In genomic region chr6:158509465-158509864, GRCh38 we compare ENCODE assay signal across 20 cellular contexts. TPM values are rescaled to one million over a fixed set of nuclear protein-coding genes. Genes with fewer than 3 reads are reported as not detected.
DNase-seq lines count a peak whose midpoint lies in the region; ATAC-seq, FAIRE-seq and TF ChIP-seq lines count a peak whose summit lies in the region.
"Had no signal": no experiment of that assay in that cellular context is flagged by ENCODE, and none has a peak within 500 bp of the region (broad histone marks: within the 10 kb centered on the region; RNA-seq: fewer than 3 reads in every experiment).

No MANE protein-coding gene starts in this region.

- H3K56ac ChIP-seq in H1 (replicated peaks; ENCODE audit: insufficient read length, low read depth, low read length) = no peak overlapping the region

- H2BK12ac ChIP-seq in H1 (ENCODE audit: low read depth, low read length) = no peak overlapping the region

- H3K4me3 ChIP-seq in A673 (ENCODE audit: low read depth, low read length, poor library complexity, severe bottlenecking) = no peak overlapping the region
- no peak overlapping the region for H3K4me3 ChIP-seq in H1 (ENCODE audit: extremely low read depth in 1 of 4, insufficient read depth in 2 of 4, low read depth in 3 of 4, low read length in 4 of 4)
- no peak overlapping the region for H3K4me3 ChIP-seq in pancreas
- H3K4me3 ChIP-seq: A549, BLaER1, GM12878, GM23338 had no signal

- POLR2A ChIA-PET in A673 (lab: Charles Lee; ENCODE audit: low non-redundant PET) = interaction anchor here (0.6 kb wide), 1 partner anchor 25 kb away, joined by 3 read pairs; no protein-coding TSS in a partner anchor
- POLR2A ChIA-PET in H1 (lab: Charles Lee; ENCODE audit: partially characterized antibody) = interaction anchor here (1.1 to 1.4 kb wide), 2 partner anchors 10 to 13 kb away, joined by 3 read pairs; no protein-coding TSS in a partner anchor

- CTCF ChIA-PET in A673 (lab: Charles Lee) = no interaction called here
- CTCF ChIA-PET in H1 (lab: Charles Lee; ENCODE audit: partially characterized antibody) = interaction anchor here (0.5 to 1.9 kb wide), 10 partner anchors 10 to 304 kb away, joined by 3 to 7 read pairs (median 4); no protein-coding TSS in a partner anchor

- no peak overlapping the region for H2BK20ac ChIP-seq in H1 (ENCODE audit: low read length)

- H3K4me1 ChIP-seq in A673 (ENCODE audit: insufficient read depth, low read length, poor library complexity, severe bottlenecking) (no peaks in the 10 kb centered on the region), H1 (replicated peaks in 1 of 4; ENCODE audit: control insufficient read depth in 3 of 4, insufficient read depth in 4 of 4, low read length in 3 of 4) (no peaks in the 10 kb centered on the region), pancreas (peaks cover 0 to 11% (median 0%) of the 10 kb centered on the region in 3 donors)
- H3K4me1 ChIP-seq: A549 had no signal

- H2AK5ac ChIP-seq in H1 (ENCODE audit: low read depth, low read length) = no peak overlapping the region

- H3K79me2 ChIP-seq in H1 (ENCODE audit: control insufficient read depth in 1 of 2, insufficient read depth in 2 of 2, low read length in 2 of 2) = no peaks in the 10 kb centered on the region

- no peak overlapping the region for H3K4me2 ChIP-seq in H1 (ENCODE audit: insufficient read depth in 1 of 2, low read depth in 2 of 2, low read length in 2 of 2)
- H3K4me2 ChIP-seq: A549, BLaER1, GM23338 had no signal

- TF ChIP-seq CTCF in A673 (conservative IDR thresholded peaks at IDR 0.05; ENCODE audit: low read depth, low read length) = no peak
- no peak for TF ChIP-seq CTCF in H1 (IDR thresholded peaks at IDR 0.05; ENCODE audit: control extremely low read depth in 1 of 3, insufficient read depth in 1 of 3, low read depth in 1 of 3, low read length in 3 of 3)
- no peak for TF ChIP-seq CTCF in pancreas (IDR thresholded peaks at IDR 0.05)
- no peak for TF ChIP-seq CTCF in GM13976 (IDR thresholded peaks at IDR 0.05; ENCODE audit: borderline replicate concordance, control extremely low read depth, extremely low read depth, insufficient read depth, missing control alignments)

- H4K5ac ChIP-seq in H1 (ENCODE audit: insufficient read length, low read depth, low read length) = no peak overlapping the region

- no peak overlapping the region for H3K9ac ChIP-seq in H1 (replicated peaks in 1 of 4; ENCODE audit: extremely low read depth in 1 of 4, low read depth in 3 of 4, low read length in 3 of 4)
- H3K9ac ChIP-seq: BLaER1 had no signal

- TF ChIP-seq RAD21 in H1 (IDR thresholded peaks at IDR 0.05 in 1 of 2, conservative IDR thresholded peaks at IDR 0.05 in 1 of 2; ENCODE audit: low read depth in 2 of 2, low read length in 2 of 2) = no peak

- FAIRE-seq in H1 (lab: Jason Lieb, UNC) (no peak), pancreas (lab: Jason Lieb, UNC) (no peak)
- FAIRE-seq: A549, GM12878, GM18507 had no signal

- H4K20me1 ChIP-seq in H1 (replicated peaks in 1 of 2; ENCODE audit: control insufficient read depth in 1 of 2, insufficient read depth in 2 of 2, low read length in 2 of 2) = no peaks in the 10 kb centered on the region
- H4K20me1 ChIP-seq: BLaER1 had no signal

- no peak overlapping the region for H2BK5ac ChIP-seq in H1 (ENCODE audit: low read depth, low read length)

- no peak overlapping the region for H3K14ac ChIP-seq in H1 (ENCODE audit: insufficient read length)

- WGBS in H1 (ENCODE audit: extremely low coverage in 1 of 2, insufficient coverage in 1 of 2, insufficient read length in 1 of 2, insufficient replicate concordance in 2 of 2, low coverage in 1 of 2, low lambda C conversion rate in 2 of 2, missing lambda C conversion rate in 1 of 2), 2 experiments = 94% methylated on average over 11 of the region's 11 CpGs; no CpG with 5 or more reads in 1 of the 2 experiments
- WGBS in pancreas, 2 donors = 45 to 53% methylated on average over 11 of the region's 11 CpGs

- no peak overlapping the region for H4K91ac ChIP-seq in H1 (replicated peaks; ENCODE audit: insufficient read length, low read length)

- no peak overlapping the region for H3K4ac ChIP-seq in H1 (replicated peaks; ENCODE audit: insufficient read length, low read depth, low read length)

- H3K79me1 ChIP-seq in H1 (ENCODE audit: low read depth, low read length) = no peaks in the 10 kb centered on the region

- no peaks in the 10 kb centered on the region for H3K27me3 ChIP-seq in A673 (replicated peaks; ENCODE audit: insufficient read depth, low read depth, low read length, poor library complexity)
- H3K27me3 ChIP-seq in H1 (replicated peaks in 1 of 4; ENCODE audit: control insufficient read depth in 3 of 4, extremely low read depth in 1 of 4, insufficient read depth in 3 of 4, low read length in 3 of 4) = no peaks in the 10 kb centered on the region
- H3K27me3 ChIP-seq in pancreas = no peaks in the 10 kb centered on the region
- H3K27me3 ChIP-seq: BLaER1 had no signal

- H3K23me2 ChIP-seq in H1 (ENCODE audit: low read depth, low read length) = no peaks in the 10 kb centered on the region

- H3K23ac ChIP-seq in H1 (ENCODE audit: insufficient read length) = no peak overlapping the region

- H2BK15ac ChIP-seq in H1 (ENCODE audit: low read length) = no peak overlapping the region

- TF ChIP-seq EP300 in H1 (IDR thresholded peaks at IDR 0.05; ENCODE audit: borderline replicate concordance in 1 of 2, low read depth in 2 of 2, low read length in 2 of 2) = no peak

- ATAC-seq in pancreas = peak in 3 of 4 donors; percentile 29 to 65 (median 54)
- ATAC-seq in GM18502 (IDR thresholded peaks at IDR 0.05; ENCODE audit: poor library complexity, unreplicated experiment) = no peak
- ATAC-seq: A549, GM12878, GM23338 had no signal

- TF ChIP-seq POLR2A in H1 (IDR thresholded peaks at IDR 0.05; ENCODE audit: control extremely low read depth in 1 of 2, low read depth in 2 of 2, low read length in 2 of 2) = no peak

- DNase-seq in A673 (ENCODE audit: low spot score) (no peak), HuH-7.5 (ENCODE audit: low spot score) (peak; percentile 85), H1 (ENCODE audit: low read depth in 1 of 2, low spot score in 2 of 2) (no peak), pancreas (no peak), GM13976 (ENCODE audit: low spot score) (no peak), putamen (ENCODE audit: low spot score) (no peak)
- no peak for DNase-seq in stimulated activated CD4-positive, alpha-beta T cell treated with anti-CD3 and anti-CD28 coated beads, Interleukin-12 subunit alpha, Interleukin-12 subunit beta, amount 100 ng/mL, for 4 hours
- DNase-seq: Calu3; CD4-positive, alpha-beta memory T cell; DND-41; EL; H7; KBM-7 had no signal

- H3K9me3 ChIP-seq in A673 (ENCODE audit: low read depth, low read length, poor library complexity, severe bottlenecking) (no peaks in the 10 kb centered on the region), H1 (ENCODE audit: insufficient read depth in 2 of 2, low read depth in 1 of 2, low read length in 1 of 2) (no peaks in the 10 kb centered on the region), pancreas (no peaks in the 10 kb centered on the region)
- H3K9me3 ChIP-seq: A549, BLaER1 had no signal

- no peak overlapping the region for H2BK120ac ChIP-seq in H1 (replicated peaks; ENCODE audit: low read depth, low read length)

- intact Hi-C loops in A673 (cut with micrococcal nuclease; ENCODE audit: unreplicated experiment) (no loop called here), pancreas (cut with DNase I) (no loop called here)

- H2AFZ ChIP-seq in H1 (ENCODE audit: low read length) = no peak overlapping the region
- H2AFZ ChIP-seq: GM23338 had no signal

- peak overlapping the region; percentile 69; the same call in 1 of the 2 replicates for H4K8ac ChIP-seq in H1 (ENCODE audit: extremely low read depth, insufficient read depth, low read length)

- in situ Hi-C loops in GM13976 (cut with MboI; ENCODE audit: low sequenced_read_pairs, unreplicated experiment) = no loop called here

- H3K27ac ChIP-seq in A673 (ENCODE audit: low read depth, low read length, poor library complexity, severe bottlenecking) = no peak overlapping the region
- H3K27ac ChIP-seq in H1 (ENCODE audit: low read depth, low read length) = no peak overlapping the region
- no peak overlapping the region for H3K27ac ChIP-seq in pancreas
- H3K27ac ChIP-seq: 22Rv1, A549, BLaER1 had no signal

- H3K18ac ChIP-seq in H1 (ENCODE audit: extremely low read depth, low read length) = no peak overlapping the region

- H3K36me3 ChIP-seq in A673 (ENCODE audit: insufficient read depth, low read length, poor library complexity, severe bottlenecking) (peaks cover 7% of the 10 kb centered on the region), H1 (ENCODE audit: control insufficient read depth in 2 of 4, insufficient read depth in 4 of 4, low read length in 3 of 4) (peaks cover 0 to 4% (median 0%) of the 10 kb centered on the region in 4 experiments; a peak in 1 of 8 replicates), pancreas (no peaks in the 10 kb centered on the region)

- BruUV-seq in A673 (replicated peaks; lab: Mats Ljungman, UMichigan) = TSS peak; percentile 12

TF ChIP-seq in H1, 55 proteins besides CTCF, POLR2A, EP300 and RAD21:
- TF ChIP-seq GABPA (IDR thresholded peaks at IDR 0.05; ENCODE audit: borderline replicate concordance, insufficient read depth, low read length) (no peak), CBX8 (IDR thresholded peaks at IDR 0.05; ENCODE audit: borderline replicate concordance, low read depth, low read length) (no peak), SIX5 (IDR thresholded peaks at IDR 0.05; ENCODE audit: low read depth, low read length) (no peak), TAF7 (optimal IDR thresholded peaks at IDR 0.05; ENCODE audit: borderline replicate concordance, low read depth, low read length) (no peak), SIRT6 (IDR thresholded peaks at IDR 0.05; ENCODE audit: low read length) (no peak), SAP30 (IDR thresholded peaks at IDR 0.05; ENCODE audit: insufficient read depth, insufficient replicate concordance, low read length) (no peak), MAFK (IDR thresholded peaks at IDR 0.05; ENCODE audit: low read depth, low read length) (no peak), JUND (IDR thresholded peaks at IDR 0.05; ENCODE audit: low read length) (no peak), SP4 (IDR thresholded peaks at IDR 0.05; ENCODE audit: low read length) (no peak)

RNA-seq across cellular contexts. Expression of gene TMEM181, which starts 50.4 kb away (rescaled TPM):
- 29.4 and 31.6 TPM in 2 replicates for total RNA-seq in A673 (2021)
- 18.2 and 19.0 TPM in 2 replicates for total RNA-seq in H1 (2021; fragmentation: NEBNext Ultra II Directional; extraction: Animal tissue kit (Norgen Biotek cat#: 25700))
- 7.3 and 8.6 TPM in 2 replicates for polyA plus RNA-seq in H1 (2011; rRNA removed)
- 11.3 TPM for polyA plus RNA-seq in H1 (2011; cell fraction: cytosol; rRNA removed)
- polyA plus RNA-seq in H1 (2011; cell fraction: nucleus; rRNA removed) = 10.5 TPM
- polyA plus RNA-seq in H1 (2012, experiment 1 of 2) = 9.2 to 13.3 TPM (median 11.6 TPM) in 4 replicates
- polyA plus RNA-seq in H1 (2012, experiment 2 of 2) = 1.0 TPM
- polyA plus RNA-seq in H1 (2013, experiment 1 of 2) = 13.3 TPM
- polyA plus RNA-seq in H1 (2013, experiment 2 of 2) = 13.7 TPM
- polyA minus RNA-seq in H1 (2011; rRNA and poly(A)+ RNA removed) = 15.0 and 16.7 TPM in 2 replicates
- 9.5 TPM for polyA minus RNA-seq in H1 (2011; cell fraction: cytosol; rRNA and poly(A)+ RNA removed)
- polyA minus RNA-seq in H1 (2011; cell fraction: nucleus; rRNA and poly(A)+ RNA removed) = 15.6 TPM
- total RNA-seq in pancreas = 10 to 100 TPM; 18.9 to 32.8 (median 25.9) TPM
- polyA plus RNA-seq in pancreas = 10 to 100 TPM; 14.1 to 19.1 TPM
